In the genomic region with DNA sequence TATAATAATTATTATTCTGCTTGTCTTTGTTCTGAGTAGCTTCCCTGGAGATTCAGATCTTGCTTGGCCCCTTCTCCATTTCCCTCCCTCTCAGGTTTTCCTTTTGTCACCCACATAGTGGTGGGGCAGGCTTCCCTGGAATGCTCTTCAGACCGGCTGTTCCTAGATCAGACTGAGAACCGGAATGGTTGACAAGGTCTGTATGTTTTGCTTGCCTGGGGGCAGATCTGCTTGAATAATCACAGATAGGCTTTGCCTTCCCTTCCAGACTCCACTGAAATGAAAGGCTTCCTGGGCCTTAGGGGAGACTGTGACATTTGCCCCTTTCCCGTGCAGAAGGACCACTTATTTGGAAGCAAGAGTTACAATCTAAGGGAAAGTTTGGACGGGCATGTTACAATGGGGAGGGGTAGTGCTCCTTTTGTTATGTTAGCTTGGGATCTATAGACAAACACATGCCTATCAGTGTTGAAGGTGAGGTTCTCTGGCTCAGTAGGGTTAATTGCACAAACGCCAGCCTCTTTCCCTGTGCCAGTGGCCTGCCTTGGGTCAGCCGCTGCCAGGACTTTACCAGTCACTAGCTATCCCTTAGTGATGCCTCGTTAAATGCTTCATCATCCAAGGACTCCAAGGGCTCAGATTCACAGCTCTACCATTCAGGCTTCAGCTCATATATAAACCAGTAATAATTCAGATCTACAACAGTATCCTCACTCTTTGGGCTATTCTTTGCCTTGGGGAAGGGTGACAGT, we compare ENCODE assay signal across 24 cellular contexts.
A peak's percentile ranks its signal among the peaks of the same experiment; 100 is the strongest.
DNase-seq lines count a peak whose midpoint lies in the region; FAIRE-seq lines count a peak whose summit lies in the region.
"Had no signal": no experiment of that assay in that cellular context is flagged by ENCODE, and none has a peak within 500 bp of the region (broad histone marks: within the 10 kb centered on the region; RNA-seq: fewer than 3 reads in every experiment).

No MANE protein-coding gene starts in this region.

- no peak overlapping the region for H4K5ac ChIP-seq in mesendoderm (ENCODE audit: low read length)

- no peak overlapping the region for H3K9ac ChIP-seq in mesendoderm (ENCODE audit: low read length)

- H2BK15ac ChIP-seq in mesendoderm (replicated peaks; ENCODE audit: low read depth) = no peak overlapping the region

- WGBS in mesendoderm (ENCODE audit: extremely low coverage, insufficient coverage, low lambda C conversion rate) = no CpG with 5 or more reads among the region's 7 CpGs

- H3K23ac ChIP-seq in mesendoderm (ENCODE audit: low read length) = no peak overlapping the region

- H3K4ac ChIP-seq in mesendoderm (ENCODE audit: low read depth, low read length) = no peak overlapping the region

- no peaks in the 10 kb centered on the region for H3K79me2 ChIP-seq in mesendoderm (ENCODE audit: control insufficient read depth, insufficient read depth, low read length)

- no peak overlapping the region for H4K8ac ChIP-seq in mesendoderm (ENCODE audit: low read depth, low read length)

- peaks cover 7% of the 10 kb centered on the region for H3K4me1 ChIP-seq in mesendoderm (ENCODE audit: control insufficient read depth, low read depth, low read length)
- H3K4me1 ChIP-seq: adrenal gland, uterus had no signal

- no peak overlapping the region for H2BK5ac ChIP-seq in mesendoderm (ENCODE audit: low read length)

- H3K27ac ChIP-seq in mesendoderm (ENCODE audit: low read depth, low read length) = no peak overlapping the region
- H3K27ac ChIP-seq: adrenal gland, cardiac muscle cell, epithelial cell of prostate, foreskin keratinocyte, PC-9, uterus had no signal

- no peak overlapping the region for H3K56ac ChIP-seq in mesendoderm (ENCODE audit: low read length)

- H3K36me3 ChIP-seq in mesendoderm (ENCODE audit: control insufficient read depth, insufficient read depth, low read length) = no peaks in the 10 kb centered on the region
- H3K36me3 ChIP-seq: adrenal gland, cardiac muscle cell, uterus had no signal

- H3K4me2 ChIP-seq in mesendoderm (ENCODE audit: low read length) = no peak overlapping the region
- H3K4me2 ChIP-seq: PC-9 had no signal

- DNase-seq in NCI-H2227 (lab: John Stamatoyannopoulos, UW; ENCODE audit: unreplicated experiment) (peak; percentile 4), NCI-H2227 treated with DMSO at 0.1 percent for 48 hours (lab: John Stamatoyannopoulos, UW) (no peak), ecto neural progenitor cell (ENCODE audit: low spot score) (peak; percentile 61), mesendoderm (peak; percentile 93), urothelium cell line (ENCODE audit: low spot score) (no peak), HCEC 1CT (no peak), NCI-H1694 treated with DMSO at 0.1 percent for 48 hours (lab: John Stamatoyannopoulos, UW) (no peak)
- no peak for DNase-seq in activated T-cell treated with anti-CD3 and anti-CD28 coated beads, Interleukin-2, amount 50 U/mL, for 48 hours
- DNase-seq: activated CD4-positive, alpha-beta T cell treated with anti-CD3 and anti-CD28 coated beads, Interleukin-2, amount 50 U/mL, for 1 hour; activated CD8-positive, alpha-beta memory T cell treated with anti-CD3 and anti-CD28 coated beads, Interleukin-2, amount 50 U/mL, for 48 hours; activated effector memory CD4-positive, alpha-beta T cell treated with anti-CD3 and anti-CD28 coated beads, Interleukin-2, amount 50 U/mL, for 16 hours; adrenal gland; Calu3; dermis blood vessel endothelial cell; foreskin keratinocyte; hippocampal formation; kidney glomerular epithelial cell; NCI-H774; uterus had no signal

- no peak overlapping the region for H2AK5ac ChIP-seq in mesendoderm (ENCODE audit: low read length)

- H2BK120ac ChIP-seq in mesendoderm (ENCODE audit: low read depth, low read length) = no peak overlapping the region

- H3K27me3 ChIP-seq in mesendoderm (ENCODE audit: insufficient read depth, low read length, poor library complexity) = no peaks in the 10 kb centered on the region
- H3K27me3 ChIP-seq: adrenal gland, cardiac muscle cell, uterus had no signal

- no peak overlapping the region for H3K4me3 ChIP-seq in mesendoderm (ENCODE audit: low read length)
- H3K4me3 ChIP-seq: adrenal gland, cardiac muscle cell, PC-9, uterus had no signal

- peak; percentile 50 for FAIRE-seq in urothelium cell line (lab: Jason Lieb, UNC)
- FAIRE-seq: A204.1, HepG2 had no signal

- H3K18ac ChIP-seq in mesendoderm (ENCODE audit: low read length) = no peak overlapping the region

- no peaks in the 10 kb centered on the region for H3K79me1 ChIP-seq in mesendoderm (ENCODE audit: low read length)

Comparison
In these comparisons a context has a peak if more than half of its experiments do, and no peak if none do; other contexts are left out.
1. DNase-seq: peak in NCI-H2227 (single experiment), ecto neural progenitor cell (single experiment) and mesendoderm (single experiment); none in NCI-H2227 treated with DMSO at 0.1 percent for 48 hours (single experiment), urothelium cell line (single experiment), activated T-cell treated with anti-CD3 and anti-CD28 coated beads, Interleukin-2, amount 50 U/mL, for 48 hours (0 of 2), HCEC 1CT (single experiment) and NCI-H1694 treated with DMSO at 0.1 percent for 48 hours (single experiment).